In genomic region chr2:112027767-112028166, GRCh38 we compare ENCODE assay signal across 26 cellular contexts. TPM values are rescaled to one million over a fixed set of nuclear protein-coding genes. Genes with fewer than 3 reads are reported as not detected.
DNase-seq lines count a peak whose midpoint lies in the region; ATAC-seq, FAIRE-seq and TF ChIP-seq lines count a peak whose summit lies in the region.
"Had no signal": no experiment of that assay in that cellular context is flagged by ENCODE, and none has a peak within 500 bp of the region (broad histone marks: within the 10 kb centered on the region; RNA-seq: fewer than 3 reads in every experiment).

No MANE protein-coding gene starts in this region.

- H3K27me3 Mint-ChIP-seq in CD8-positive, alpha-beta memory T cell: peaks cover 2 to 5% of the 10 kb centered on the region in 2 donors
- H3K27me3 Mint-ChIP-seq: CD4-positive, alpha-beta T cell had no signal

- DNase-seq in HepG2 (ENCODE audit: low spot score) (no peak), right lobe of liver (no peak), LNCaP clone FGC (ENCODE audit: low read depth) (peak; percentile 73), K562 (ENCODE audit: extremely low read depth in 1 of 4, low spot score in 3 of 4) (no peak), AG08395 (ENCODE audit: low spot score) (no peak), AG20443 (ENCODE audit: low spot score) (no peak)
- no peak for DNase-seq in CD8-positive, alpha-beta memory T cell
- DNase-seq: 8988T; ACHN; BE2C; C1 segment of cervical spinal cord; CD4-positive, alpha-beta T cell; CD8-positive, alpha-beta T cell; COR-L47; DMS 273 treated with DMSO at 0.1 percent for 48 hours; DMS153; DMS53; DMS79; DND-41; EL; GDM1 had no signal

- in situ Hi-C loops in HepG2 (cut with HindIII; ENCODE audit: extremely low pct_ligation_motif_present, low pct_unique_long_range_greater_than_20kb): no loop called here
- in situ Hi-C loops in K562 (cut with MboI): no loop called here

- H3K9me3 ChIP-seq in HepG2 (ENCODE audit: low read length) (no peaks in the 10 kb centered on the region), right lobe of liver (no peaks in the 10 kb centered on the region), K562 (replicated peaks; ENCODE audit: control insufficient read depth, insufficient read depth, low read depth, low read length) (no peaks in the 10 kb centered on the region)
- no peaks in the 10 kb centered on the region for H3K9me3 ChIP-seq in CD8-positive, alpha-beta memory T cell (ENCODE audit: low read length)
- H3K9me3 ChIP-seq: BE2C, BLaER1 had no signal

- H3K27ac ChIP-seq in HepG2 (ENCODE audit: extremely low read length, insufficient read depth, low read length): no peak overlapping the region
- H3K27ac ChIP-seq in right lobe of liver: no peak overlapping the region
- H3K27ac ChIP-seq in K562 (ENCODE audit: extremely low read depth, low read depth, low read length): no peak overlapping the region
- H3K27ac ChIP-seq in CD8-positive, alpha-beta memory T cell (ENCODE audit: low read depth, low read length): no peak overlapping the region
- H3K27ac ChIP-seq: BLaER1 had no signal

- BruUV-seq in HepG2 (replicated peaks; lab: Mats Ljungman, UMichigan): no TSS peak
- no TSS peak for BruUV-seq in K562 (replicated peaks; lab: Mats Ljungman, UMichigan)

- TF ChIP-seq RAD21 in HepG2 (CRISPR knock-in tag; IDR thresholded peaks at IDR 0.05) (no peak), K562 (CRISPR knock-in tag; conservative IDR thresholded peaks at IDR 0.05 in 1 of 2, IDR thresholded peaks at IDR 0.05 in 1 of 2) (no peak)

- H3K36me3 Mint-ChIP-seq in CD8-positive, alpha-beta memory T cell: no peaks in the 10 kb centered on the region
- H3K36me3 Mint-ChIP-seq: CD8-positive, alpha-beta T cell had no signal

- no peak overlapping the region for H3K4me3 Mint-ChIP-seq in CD8-positive, alpha-beta memory T cell
- H3K4me3 Mint-ChIP-seq: CD4-positive, alpha-beta T cell; CD8-positive, alpha-beta T cell had no signal

- TF ChIP-seq EP300 in HepG2 (IDR thresholded peaks at IDR 0.05; ENCODE audit: low read depth in 2 of 2, low read length in 2 of 2) (no peak), HepG2 (CRISPR knock-in tag; IDR thresholded peaks at IDR 0.05; ENCODE audit: borderline replicate concordance) (no peak), K562 (IDR thresholded peaks at IDR 0.05; ENCODE audit: low read length) (no peak)

- 98% methylated on average over 3 of the region's 3 CpGs for WGBS in HepG2 (ENCODE audit: low lambda C conversion rate)
- WGBS in right lobe of liver (ENCODE audit: insufficient coverage, low coverage, low lambda C conversion rate, missing lambda C conversion rate): 83% methylated on average over 3 of the region's 3 CpGs
- 75% methylated on average over 3 of the region's 3 CpGs for WGBS in K562 (ENCODE audit: insufficient coverage, low coverage, missing lambda C conversion rate)

- intact Hi-C loops in HepG2 (cut with micrococcal nuclease; ENCODE audit: unreplicated experiment): no loop called here
- intact Hi-C loops in right lobe of liver (cut with DNase I): no loop called here
- intact Hi-C loops in K562 (cut with micrococcal nuclease): no loop called here

- H3K36me3 ChIP-seq in HepG2 (replicated peaks in 1 of 2; ENCODE audit: control insufficient read depth in 1 of 2, insufficient read depth in 2 of 2, low read length in 2 of 2) (peaks cover 15 to 29% of the 10 kb centered on the region in 2 experiments), right lobe of liver (peaks cover 0 to 7% (median 3%) of the 10 kb centered on the region in 4 donors), K562 (ENCODE audit: control insufficient read depth, insufficient read depth, low read length) (no peaks in the 10 kb centered on the region)
- no peaks in the 10 kb centered on the region for H3K36me3 ChIP-seq in CD8-positive, alpha-beta memory T cell (ENCODE audit: insufficient read depth, low read length)
- H3K36me3 ChIP-seq: BE2C, BLaER1 had no signal

- TF ChIP-seq POLR2A in HepG2 (IDR thresholded peaks at IDR 0.05; ENCODE audit: insufficient read depth in 1 of 2, low read depth in 2 of 2, low read length in 2 of 2): no peak
- TF ChIP-seq POLR2A in right lobe of liver (IDR thresholded peaks at IDR 0.05): no peak
- no peak for TF ChIP-seq POLR2A in K562 (conservative IDR thresholded peaks at IDR 0.05)

- H3K4me1 ChIP-seq in HepG2 (ENCODE audit: insufficient read depth, low read length) (peaks cover 14% of the 10 kb centered on the region), right lobe of liver (no peaks in the 10 kb centered on the region), K562 (replicated peaks in 1 of 2; ENCODE audit: control insufficient read depth in 2 of 2, insufficient read depth in 2 of 2, low read length in 2 of 2) (peaks cover 4 to 8% of the 10 kb centered on the region in 2 experiments; a peak in 3 of 5 replicates)
- H3K4me1 ChIP-seq in CD8-positive, alpha-beta memory T cell (ENCODE audit: insufficient read depth, low read length): no peaks in the 10 kb centered on the region
- H3K4me1 ChIP-seq: BLaER1 had no signal

- no peaks in the 10 kb centered on the region for H3K9me1 ChIP-seq in K562 (ENCODE audit: control insufficient read depth, insufficient read depth, low read length)

- H3K27me3 ChIP-seq in HepG2 (ENCODE audit: control insufficient read depth in 1 of 2, insufficient read depth in 2 of 2, low read length in 2 of 2): no peaks in the 10 kb centered on the region
- H3K27me3 ChIP-seq in right lobe of liver: no peaks in the 10 kb centered on the region
- no peaks in the 10 kb centered on the region for H3K27me3 ChIP-seq in K562 (ENCODE audit: control insufficient read depth in 2 of 2, insufficient read depth in 2 of 2, low read length in 2 of 2)
- no peaks in the 10 kb centered on the region for H3K27me3 ChIP-seq in CD8-positive, alpha-beta memory T cell (ENCODE audit: insufficient read depth, low read length, poor library complexity, severe bottlenecking)
- H3K27me3 ChIP-seq: BE2C, BLaER1 had no signal

- FAIRE-seq in HepG2 (lab: Jason Lieb, UNC) (no peak), K562 (lab: Jason Lieb, UNC) (no peak)
- FAIRE-seq: A204.1, GM12878, GM12892, GM18507 had no signal

- H2AFZ ChIP-seq in HepG2 (ENCODE audit: low read length) (no peak overlapping the region), K562 (ENCODE audit: low read depth, low read length) (no peak overlapping the region; the same call in 1 of the 2 replicates)

- TF ChIP-seq CTCF in HepG2 (CRISPR knock-in tag; IDR thresholded peaks at IDR 0.05) (no peak), right lobe of liver (IDR thresholded peaks at IDR 0.05) (no peak), LNCaP clone FGC (IDR thresholded peaks at IDR 0.05; ENCODE audit: control insufficient read depth, extremely low read depth, insufficient read depth) (no peak), K562 (IDR thresholded peaks at IDR 0.05 in 2 of 3, conservative IDR thresholded peaks at IDR 0.05 in 1 of 3; ENCODE audit: insufficient read depth in 2 of 3, low read depth in 1 of 3, low read length in 3 of 3) (no peak)

- H3K79me2 ChIP-seq in HepG2 (ENCODE audit: insufficient read depth, low read length) (no peaks in the 10 kb centered on the region), K562 (ENCODE audit: control insufficient read depth, insufficient read depth, low read length) (no peaks in the 10 kb centered on the region)

- ATAC-seq in HepG2 (no peak), right lobe of liver (no peak), K562 (no peak)
- ATAC-seq: CD8-positive, alpha-beta T cell; GM12878 had no signal

- H4K20me1 ChIP-seq in HepG2 (ENCODE audit: insufficient read depth, low read length) (no peaks in the 10 kb centered on the region), K562 (replicated peaks; ENCODE audit: control insufficient read depth, insufficient read depth, low read length) (no peaks in the 10 kb centered on the region)
- H4K20me1 ChIP-seq: BLaER1 had no signal

- H3K4me3 ChIP-seq in HepG2 (replicated peaks in 1 of 3; ENCODE audit: insufficient read depth in 1 of 3, low read depth in 2 of 3, low read length in 3 of 3) (no peak overlapping the region), right lobe of liver (no peak overlapping the region), LNCaP clone FGC (ENCODE audit: low read depth, low read length) (no peak overlapping the region), K562 (no peak overlapping the region)
- no peak overlapping the region for H3K4me3 ChIP-seq in CD8-positive, alpha-beta memory T cell (ENCODE audit: low read length)
- H3K4me3 ChIP-seq: BLaER1, GM12878 had no signal

- H3K4me1 Mint-ChIP-seq in CD8-positive, alpha-beta memory T cell: peaks cover 0 to 2% (median 0%) of the 10 kb centered on the region in 3 donors

- no peak overlapping the region for H3K9ac ChIP-seq in HepG2 (ENCODE audit: insufficient read depth, low read depth, low read length)
- no peak overlapping the region for H3K9ac ChIP-seq in K562 (ENCODE audit: insufficient read depth in 1 of 2, low read depth in 2 of 2, low read length in 2 of 2)
- H3K9ac ChIP-seq: BLaER1 had no signal

- H3K4me2 ChIP-seq in HepG2 (ENCODE audit: low read depth, low read length) (no peak overlapping the region), K562 (ENCODE audit: insufficient read depth, low read length) (no peak overlapping the region)
- H3K4me2 ChIP-seq: BLaER1 had no signal

- POLR2A ChIA-PET in HepG2 (lab: Yijun Ruan, JAX) (interaction anchor here (2.0 kb wide), 1 partner anchor 130 kb away, joined by 4 read pairs; no protein-coding TSS in a partner anchor), K562 (lab: Yijun Ruan, JAX) (no interaction called here)
- POLR2A ChIA-PET in CD8-positive, alpha-beta memory T cell (lab: Charles Lee): no interaction called here

- no peaks in the 10 kb centered on the region for H3K9me3 Mint-ChIP-seq in CD8-positive, alpha-beta memory T cell
- H3K9me3 Mint-ChIP-seq: CD4-positive, alpha-beta T cell; CD8-positive, alpha-beta T cell had no signal

- CTCF ChIA-PET in HepG2 (lab: Yijun Ruan, JAX; ENCODE audit: low intra/inter-chr PET ratio, low total read pairs) (no interaction called here), K562 (lab: Yijun Ruan, JAX; ENCODE audit: low intra/inter-chr PET ratio) (no interaction called here)
- CTCF ChIA-PET in CD8-positive, alpha-beta memory T cell (lab: Charles Lee): no interaction called here

- no peak overlapping the region for H3K27ac Mint-ChIP-seq in CD8-positive, alpha-beta memory T cell
- H3K27ac Mint-ChIP-seq: CD4-positive, alpha-beta T cell; CD8-positive, alpha-beta T cell had no signal

RNA-seq across cellular contexts. Expression of gene TMEM87B, which starts 27.3 kb away (rescaled TPM):
- 9.9 and 15.1 TPM in 2 replicates for total RNA-seq in HepG2 (2016; rRNA removed; fragmentation: Illumina TruSeq; extraction: Trizol)
- 8.3 and 8.9 TPM in 2 replicates for total RNA-seq in HepG2 (2016; cell fraction: cytosol; rRNA removed; fragmentation: Illumina TruSeq; extraction: Trizol; ENCODE audit: low read depth)
- 9.2 and 15.1 TPM in 2 replicates for total RNA-seq in HepG2 (2016; cell fraction: insoluble cytoplasmic fraction; rRNA removed; fragmentation: Illumina TruSeq; extraction: Trizol)
- total RNA-seq in HepG2 (2016; cell fraction: membrane; rRNA removed; fragmentation: Illumina TruSeq; extraction: Trizol): 6.2 and 6.3 TPM in 2 replicates
- 24.1 and 32.0 TPM in 2 replicates for total RNA-seq in HepG2 (2016; cell fraction: nucleus; rRNA removed; fragmentation: Illumina TruSeq; extraction: Trizol)
- 13.0 and 16.2 TPM in 2 replicates for polyA plus RNA-seq in HepG2 (2011; rRNA removed)
- polyA plus RNA-seq in HepG2 (2011; cell fraction: cytosol; rRNA removed): 5.4 and 9.6 TPM in 2 replicates
- 17.3 TPM in 2 replicates for polyA plus RNA-seq in HepG2 (2011; cell fraction: nucleus; rRNA removed)
- polyA plus RNA-seq in HepG2 (2012): 16.5 and 25.6 TPM in 2 replicates
- 0.47 and 0.84 TPM in 2 replicates for polyA plus RNA-seq in HepG2 (2016; cell fraction: cytosol; fragmentation: Illumina TruSeq; extraction: Trizol; ENCODE audit: low read depth)
- 7.1 and 8.1 TPM in 2 replicates for polyA plus RNA-seq in HepG2 (2016; cell fraction: insoluble cytoplasmic fraction; fragmentation: Illumina TruSeq; extraction: Trizol; ENCODE audit: low read depth)
- 1.6 and 2.5 TPM in 2 replicates for polyA plus RNA-seq in HepG2 (2016; cell fraction: membrane; fragmentation: Illumina TruSeq; extraction: Trizol; ENCODE audit: low read depth)
- 33.9 and 34.2 TPM in 2 replicates for polyA plus RNA-seq in HepG2 (2016; cell fraction: nucleus; fragmentation: Illumina TruSeq; extraction: Trizol; ENCODE audit: insufficient read depth, low read depth)
- 2.3 and 9.3 TPM in 2 replicates for polyA minus RNA-seq in HepG2 (2011; rRNA and poly(A)+ RNA removed; ENCODE audit: low replicate concordance)
- 21.9 and 33.0 TPM in 2 replicates for polyA minus RNA-seq in HepG2 (2011; cell fraction: cytosol; rRNA and poly(A)+ RNA removed)
- polyA minus RNA-seq in HepG2 (2011; cell fraction: nucleus; rRNA and poly(A)+ RNA removed): 24.2 and 24.7 TPM in 2 replicates
- total RNA-seq in right lobe of liver: 10 to 100 TPM in 3 of 6 experiments, 1 to 10 TPM in 3; 5.4 to 18.0 (median 8.8) TPM
- 14.2 and 41.0 TPM in 2 replicates for total RNA-seq in K562 (2011; cell fraction: chromatin; rRNA removed; ENCODE audit: low replicate concordance)
- total RNA-seq in K562 (2011; cell fraction: nucleolus; rRNA removed): 13.8 TPM in 2 replicates
- total RNA-seq in K562 (2011; cell fraction: nucleoplasm; rRNA removed): 28.9 and 49.0 TPM in 2 replicates
- total RNA-seq in K562 (2014; rRNA removed): 5.7 and 6.8 TPM in 2 replicates
- total RNA-seq in K562 (2014; rRNA removed; fragmentation: Illumina TruSeq; extraction: Trizol): 17.1 and 17.9 TPM in 2 replicates
- total RNA-seq in K562 (2015; rRNA removed; fragmentation: Illumina TruSeq; extraction: Trizol): 11.5 and 12.3 TPM in 2 replicates
- total RNA-seq in K562 (2021): 11.0 and 11.3 TPM in 2 replicates
- polyA plus RNA-seq in K562 (2011; rRNA removed): 11.5 and 17.1 TPM in 2 replicates
- 4.0 and 20.9 TPM in 2 replicates for polyA plus RNA-seq in K562 (2011; cell fraction: cytosol; rRNA removed)
- 13.9 and 19.8 TPM in 2 replicates for polyA plus RNA-seq in K562 (2011; cell fraction: nucleus; rRNA removed)
- polyA plus RNA-seq in K562 (2012): 14.0 and 14.2 TPM in 2 replicates
- polyA plus RNA-seq in K562 (2014; fragmentation: Illumina TruSeq; extraction: Trizol): 12.6 and 14.4 TPM in 2 replicates
- polyA plus RNA-seq in K562 (2014; fragmentation: Nextera tagmentation; extraction: Ambion mirVana): 1 to 10 TPM; 3.7 to 5.8 TPM
- 7.6 and 9.5 TPM in 2 replicates for polyA plus RNA-seq in K562 (2014; rRNA removed)
- polyA minus RNA-seq in K562 (2011; rRNA and poly(A)+ RNA removed): 14.1 and 20.0 TPM in 2 replicates
- 14.9 and 19.5 TPM in 2 replicates for polyA minus RNA-seq in K562 (2011; cell fraction: cytosol; rRNA and poly(A)+ RNA removed)
- 8.6 and 14.1 TPM in 2 replicates for polyA minus RNA-seq in K562 (2011; cell fraction: nucleus; rRNA and poly(A)+ RNA removed)
- total RNA-seq in CD8-positive, alpha-beta memory T cell: 10 to 100 TPM; 16.8 to 17.3 TPM
- polyA plus RNA-seq in CD8-positive, alpha-beta memory T cell: 12.9 TPM

Comparison
In these comparisons a context has a peak if more than half of its experiments do, and no peak if none do; other contexts are left out.
1. Of the 241 proteins assayed by ChIP-seq in both HepG2 and K562: peak only in HepG2: none; only in K562: ZNF431; in both: ZBTB40; in neither: 239.